ENCODE assay signal across 8 cellular contexts in genomic region chr6:121436966-121437756, GRCh38. TPM values are rescaled to one million over a fixed set of nuclear protein-coding genes. Genes with fewer than 3 reads are reported as not detected.
DNase-seq lines count a peak whose midpoint lies in the region; ATAC-seq and TF ChIP-seq lines count a peak whose summit lies in the region.

No MANE protein-coding gene starts in this region.

- peaks cover 30% of the 10 kb centered on the region for H3K27me3 Mint-ChIP-seq in activated T-cell treated with anti-CD3 and anti-CD28 coated beads, Interleukin-2, amount 50 U/mL, for 24 hours
- peaks cover 24 to 49% of the 10 kb centered on the region in 2 donors for H3K27me3 Mint-ChIP-seq in natural killer cell treated with Interleukin-12 subunit alpha and Interleukin-12 subunit beta and Interleukin-15 and Interleukin-18, amount 100 ng/mL, for 72 hours

- H3K4me3 ChIP-seq in fibroblast of the aortic adventitia (ENCODE audit: low read depth, low read length), result peak overlapping the region; percentile 87

- no peaks in the 10 kb centered on the region for H3K36me3 Mint-ChIP-seq in activated T-cell treated with anti-CD3 and anti-CD28 coated beads, Interleukin-2, amount 50 U/mL, for 24 hours (ENCODE audit: low read depth)
- no peaks in the 10 kb centered on the region for H3K36me3 Mint-ChIP-seq in natural killer cell treated with Interleukin-12 subunit alpha and Interleukin-12 subunit beta and Interleukin-15 and Interleukin-18, amount 100 ng/mL, for 72 hours

- H3K27ac Mint-ChIP-seq in activated T-cell treated with anti-CD3 and anti-CD28 coated beads, Interleukin-2, amount 50 U/mL, for 24 hours, result no peak overlapping the region
- H3K27ac Mint-ChIP-seq in natural killer cell treated with Interleukin-12 subunit alpha and Interleukin-12 subunit beta and Interleukin-15 and Interleukin-18, amount 100 ng/mL, for 72 hours, result no peak overlapping the region

- ATAC-seq in natural killer cell treated with Interleukin-12 subunit alpha and Interleukin-12 subunit beta and Interleukin-15 and Interleukin-18, amount 100 ng/mL, for 72 hours, result no peak
- no peak for ATAC-seq in GM21515 (IDR thresholded peaks at IDR 0.05; ENCODE audit: unreplicated experiment)

- DNase-seq in NCI-H524 (lab: John Stamatoyannopoulos, UW) (peak; percentile 28 to 38), NCI-H524 treated with DMSO at 0.1 percent for 48 hours (lab: John Stamatoyannopoulos, UW) (no peak), fibroblast of the aortic adventitia (ENCODE audit: low read depth) (peak; percentile 72), GF-D8 (lab: John Stamatoyannopoulos, UW) (no peak), NCI-H345 (lab: John Stamatoyannopoulos, UW) (no peak)
- DNase-seq in activated T-cell treated with anti-CD3 and anti-CD28 coated beads, Interleukin-2, amount 50 U/mL, for 24 hours, result peak; percentile 47
- no peak for DNase-seq in natural killer cell treated with Interleukin-12 subunit alpha and Interleukin-12 subunit beta and Interleukin-15 and Interleukin-18, amount 100 ng/mL, for 72 hours (ENCODE audit: low spot score)

- TF ChIP-seq CTCF in fibroblast of the aortic adventitia (IDR thresholded peaks at IDR 0.05; ENCODE audit: insufficient read depth, low read length), result no peak

- H3K9me3 Mint-ChIP-seq in activated T-cell treated with anti-CD3 and anti-CD28 coated beads, Interleukin-2, amount 50 U/mL, for 24 hours, result no peaks in the 10 kb centered on the region
- no peaks in the 10 kb centered on the region for H3K9me3 Mint-ChIP-seq in natural killer cell treated with Interleukin-12 subunit alpha and Interleukin-12 subunit beta and Interleukin-15 and Interleukin-18, amount 100 ng/mL, for 72 hours

- H3K4me1 Mint-ChIP-seq in activated T-cell treated with anti-CD3 and anti-CD28 coated beads, Interleukin-2, amount 50 U/mL, for 24 hours (ENCODE audit: low read depth), result peaks cover 21% of the 10 kb centered on the region
- H3K4me1 Mint-ChIP-seq in natural killer cell treated with Interleukin-12 subunit alpha and Interleukin-12 subunit beta and Interleukin-15 and Interleukin-18, amount 100 ng/mL, for 72 hours (ENCODE audit: low read depth in 2 of 2), result peaks cover 4 to 5% of the 10 kb centered on the region in 2 donors

- peak overlapping the region; percentile 83 for H3K4me3 Mint-ChIP-seq in activated T-cell treated with anti-CD3 and anti-CD28 coated beads, Interleukin-2, amount 50 U/mL, for 24 hours
- H3K4me3 Mint-ChIP-seq in natural killer cell treated with Interleukin-12 subunit alpha and Interleukin-12 subunit beta and Interleukin-15 and Interleukin-18, amount 100 ng/mL, for 72 hours, result peak overlapping the region; percentile 61

RNA-seq across cellular contexts. Expression of gene GJA1, which starts 1.7 kb away (rescaled TPM):
- 245 and 251 TPM in 2 replicates for total RNA-seq in fibroblast of the aortic adventitia (ENCODE audit: low replicate concordance)
- total RNA-seq in natural killer cell treated with Interleukin-12 subunit alpha and Interleukin-12 subunit beta and Interleukin-15 and Interleukin-18, amount 100 ng/mL, for 72 hours, result not detected

Comparison
In these comparisons a context has a peak if more than half of its experiments do, and no peak if none do; other contexts are left out.
1. DNase-seq: peak in NCI-H524 (2 of 2), activated T-cell treated with anti-CD3 and anti-CD28 coated beads, Interleukin-2, amount 50 U/mL, for 24 hours (single experiment) and fibroblast of the aortic adventitia (single experiment); none in NCI-H524 treated with DMSO at 0.1 percent for 48 hours (single experiment), natural killer cell treated with Interleukin-12 subunit alpha and Interleukin-12 subunit beta and Interleukin-15 and Interleukin-18, amount 100 ng/mL, for 72 hours (single experiment), GF-D8 (single experiment) and NCI-H345 (single experiment).
2. RNA of gene GJA1, which starts 1.7 kb away (total RNA-seq): 245 to 251 TPM in fibroblast of the aortic adventitia; not detected in natural killer cell treated with Interleukin-12 subunit alpha and Interleukin-12 subunit beta and Interleukin-15 and Interleukin-18, amount 100 ng/mL, for 72 hours; every median in the first group is over 100 times any median in the second.